ENCODE assay signal across 20 cellular contexts in the genomic region with DNA sequence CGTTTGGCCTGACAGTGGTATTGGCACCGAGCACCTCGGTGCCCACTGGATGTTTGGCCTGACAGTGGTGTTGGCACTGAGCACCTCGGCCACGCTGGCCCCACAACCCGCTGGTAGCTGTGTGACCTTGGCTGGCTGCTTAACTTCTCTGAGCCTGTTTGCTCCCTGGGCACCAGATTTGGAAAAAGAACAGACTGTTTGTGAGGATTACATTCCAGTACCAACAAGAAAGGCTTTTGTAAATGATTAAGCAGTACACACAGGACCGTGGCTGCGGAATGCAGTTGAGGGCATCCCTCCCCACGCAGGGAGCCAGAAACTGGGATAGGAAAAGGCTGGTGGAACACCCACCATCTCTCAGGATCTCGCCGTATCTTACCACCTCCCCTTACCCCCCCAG.
"Had no signal": no experiment of that assay in that cellular context is flagged by ENCODE, and none has a peak within 500 bp of the region (broad histone marks: within the 10 kb centered on the region; RNA-seq: fewer than 3 reads in every experiment).

No MANE protein-coding gene starts in this region.

- H3K4me1 ChIP-seq: breast epithelium, SJSA1 had no signal

- H3K4me3 ChIP-seq: breast epithelium, Peyer's patch, SJSA1 had no signal

- H3K36me3 ChIP-seq: breast epithelium, Peyer's patch, SJSA1 had no signal

- H3K27me3 ChIP-seq: breast epithelium, Peyer's patch, SJSA1 had no signal

- H3K9me3 ChIP-seq: breast epithelium, Peyer's patch, SJSA1 had no signal

- ATAC-seq: activated CD8-positive, alpha-beta T cell treated with anti-CD3 and anti-CD28 coated beads, Interleukin-2, amount 10 ng/mL, durations not matched to agents 7 days and 5 days; WTC11 had no signal

- DNase-seq: activated CD4-positive, alpha-beta T cell treated with anti-CD3 and anti-CD28 coated beads for 48 hours; activated CD4-positive, alpha-beta T cell treated with anti-CD3 and anti-CD28 coated beads, Interleukin-2, amount 50 U/mL, for 4 hours; activated CD4-positive, CD25-positive, alpha-beta regulatory T cell treated with anti-CD3 and anti-CD28 coated beads, Interleukin-2, amount 50 U/mL, for 72 hours; activated CD8-positive, alpha-beta memory T cell treated with anti-CD3 and anti-CD28 coated beads, Interleukin-2, amount 50 U/mL, for 48 hours; activated CD8-positive, alpha-beta T cell treated with anti-CD3 and anti-CD28 coated beads, Interleukin-2, amount 10 ng/mL, durations not matched to agents 7 days and 5 days; activated naive CD4-positive, alpha-beta T cell; activated T-cell treated with anti-CD3 and anti-CD28 coated beads, Interleukin-2, amount 50 U/mL, for 1 hour; aorta; Karpas-422; NCI-H146; NCI-H187 treated with DMSO at 0.1 percent for 48 hours; NCI-H2081 treated with DMSO at 0.1 percent for 48 hours; NCI-H446; NCI-H524; Peyer's patch; SHP77 had no signal

- H3K27ac ChIP-seq: breast epithelium, RWPE1, SJSA1 had no signal
